In the genomic region with DNA sequence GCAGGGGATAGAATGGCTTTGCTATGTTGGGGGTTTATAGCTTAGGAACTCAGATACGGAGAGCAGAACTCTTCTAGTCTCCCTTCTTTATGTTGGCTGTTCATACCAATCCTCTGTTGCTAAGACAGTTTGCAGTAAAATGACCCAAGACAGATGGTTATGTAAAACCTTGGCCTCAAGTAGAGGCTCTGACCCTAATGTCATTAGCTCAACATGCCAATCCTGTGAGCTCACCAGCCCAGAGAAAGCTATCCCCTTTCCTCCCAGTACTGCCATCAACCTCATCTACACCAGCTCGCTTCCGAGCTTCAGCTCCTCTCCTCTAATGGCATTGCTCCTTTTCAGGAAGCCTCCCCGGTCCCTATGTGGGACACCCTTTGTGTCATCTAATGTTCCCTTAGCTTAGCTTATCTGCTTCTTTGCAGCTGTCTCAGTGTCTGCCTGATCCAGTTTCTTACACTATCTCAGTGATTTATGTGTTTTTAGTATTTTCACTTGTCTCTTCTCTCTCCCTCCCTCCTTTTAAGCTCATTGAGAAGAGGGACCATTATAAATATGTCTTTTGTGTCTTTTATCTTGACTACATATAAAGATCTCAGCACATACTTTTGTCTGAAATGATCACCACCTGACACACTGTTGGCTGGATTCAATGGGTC, we compare ENCODE assay signal across 15 cellular contexts.
A peak's percentile ranks its signal among the peaks of the same experiment; 100 is the strongest.
DNase-seq lines count a peak whose midpoint lies in the region; ATAC-seq and TF ChIP-seq lines count a peak whose summit lies in the region.
"Had no signal": no experiment of that assay in that cellular context is flagged by ENCODE, and none has a peak within 500 bp of the region (broad histone marks: within the 10 kb centered on the region; RNA-seq: fewer than 3 reads in every experiment).

No MANE protein-coding gene starts in this region.

- 79 to 84% (median 81%) methylated on average over 4 of the region's 4 CpGs for WGBS in adrenal gland, 4 donors

- H3K4me1 ChIP-seq in HEK293 (ENCODE audit: control insufficient read depth, insufficient read depth, low read length) = no peaks in the 10 kb centered on the region
- H3K4me1 ChIP-seq in adrenal gland (replicated peaks in 1 of 2) = no peaks in the 10 kb centered on the region

- DNase-seq in adrenal gland = peak in 6 of 7 donors; percentile 10 to 56 (median 24)
- peak; percentile 38 for DNase-seq in left cardiac atrium
- DNase-seq in stromal cell of bone marrow (ENCODE audit: low read depth) = peak; percentile 70
- DNase-seq in activated naive CD4-positive, alpha-beta T cell treated with anti-CD3 and anti-CD28 coated beads, Interleukin-2, amount 50 U/mL, for 16 hours = no peak
- no peak for DNase-seq in T1000 (lab: John Stamatoyannopoulos, UW)
- DNase-seq in 8988T = no peak
- DNase-seq: activated CD8-positive, alpha-beta T cell treated with anti-CD3 and anti-CD28 coated beads, Interleukin-2, amount 10 ng/mL, durations not matched to agents 7 days and 5 days; activated gamma-delta T cell treated with Interleukin-2 at 50 U/mL for 16 hours; CD4-positive, alpha-beta T cell; IMR-90; NCI-H146; NCI-H526 treated with DMSO at 0.1 percent for 48 hours; stimulated activated naive CD8-positive, alpha-beta T cell treated with anti-CD3 and anti-CD28 coated beads, Interleukin-15, Interleukin-2, amounts not matched to agents 100 U/mL and 50 U/mL, for 24 hours had no signal

- H3K4me3 ChIP-seq in HEK293 (ENCODE audit: low read depth, low read length) = no peak overlapping the region
- H3K4me3 ChIP-seq in adrenal gland = no peak overlapping the region

- POLR2A ChIA-PET in HEK293 (lab: Yijun Ruan, JAX) = no interaction called here

- TF ChIP-seq CTCF in HEK293 (tag by site-specific recombination; IDR thresholded peaks at IDR 0.05) = no peak
- no peak for TF ChIP-seq CTCF in adrenal gland (IDR thresholded peaks at IDR 0.05)

- no peaks in the 10 kb centered on the region for H3K9me3 ChIP-seq in HEK293 (ENCODE audit: control insufficient read depth, insufficient read depth, low read depth, low read length)
- no peaks in the 10 kb centered on the region for H3K9me3 ChIP-seq in adrenal gland (replicated peaks in 1 of 3)

- intact Hi-C loops in adrenal gland (cut with DNase I) = no loop called here
- intact Hi-C loops in left cardiac atrium (cut with DNase I) = no loop called here

- no peaks in the 10 kb centered on the region for H3K27me3 ChIP-seq in adrenal gland

- H3K27ac ChIP-seq in HEK293 (ENCODE audit: extremely low read depth, low read depth, low read length) (no peak overlapping the region), adrenal gland (no peak overlapping the region)

- ATAC-seq in left cardiac atrium (peak; percentile 81 to 87), GM18858 (IDR thresholded peaks at IDR 0.05; ENCODE audit: unreplicated experiment) (no peak)
- ATAC-seq: activated CD8-positive, alpha-beta T cell treated with anti-CD3 and anti-CD28 coated beads, Interleukin-2, amount 10 ng/mL, durations not matched to agents 7 days and 5 days; stimulated activated naive CD8-positive, alpha-beta T cell treated with anti-CD3 and anti-CD28 coated beads, Interleukin-15, Interleukin-2, amounts not matched to agents 100 U/mL and 50 U/mL, for 24 hours had no signal

- CTCF ChIA-PET in HEK293 (lab: Yijun Ruan, JAX) = interaction anchor here (0.6 to 1.2 kb wide), 6 partner anchors 32 to 500 kb away, joined by 3 to 5 read pairs (median 4); no protein-coding TSS in a partner anchor

- H3K36me3 ChIP-seq in HEK293 (ENCODE audit: control insufficient read depth in 2 of 2, insufficient read depth in 1 of 2, low read length in 2 of 2) (no peaks in the 10 kb centered on the region), adrenal gland (replicated peaks in 1 of 2) (no peaks in the 10 kb centered on the region)

- no peak for TF ChIP-seq POLR2A in adrenal gland (IDR thresholded peaks at IDR 0.05)

TF ChIP-seq in HEK293, 187 proteins besides CTCF, POLR2A, EP300 and RAD21:
- TF ChIP-seq ZNF394 (tag by site-specific recombination; IDR thresholded peaks at IDR 0.05; ENCODE audit: borderline replicate concordance) = peak; percentile 36; the same call in 1 of the 2 replicates
- TF ChIP-seq, protein P1, sequence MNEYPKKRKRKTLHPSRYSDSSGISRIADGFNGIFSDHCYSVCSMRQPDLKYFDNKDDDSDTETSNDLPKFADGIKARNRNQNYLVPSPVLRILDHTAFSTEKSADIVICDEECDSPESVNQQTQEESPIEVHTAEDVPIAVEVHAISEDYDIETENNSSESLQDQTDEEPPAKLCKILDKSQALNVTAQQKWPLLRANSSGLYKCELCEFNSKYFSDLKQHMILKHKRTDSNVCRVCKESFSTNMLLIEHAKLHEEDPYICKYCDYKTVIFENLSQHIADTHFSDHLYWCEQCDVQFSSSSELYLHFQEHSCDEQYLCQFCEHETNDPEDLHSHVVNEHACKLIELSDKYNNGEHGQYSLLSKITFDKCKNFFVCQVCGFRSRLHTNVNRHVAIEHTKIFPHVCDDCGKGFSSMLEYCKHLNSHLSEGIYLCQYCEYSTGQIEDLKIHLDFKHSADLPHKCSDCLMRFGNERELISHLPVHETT (tag by site-specific recombination; IDR thresholded peaks at IDR 0.05) = no peak

Comparison
In these comparisons a context has a peak if more than half of its experiments do, and no peak if none do; other contexts are left out.
1. DNase-seq: peak in adrenal gland (6 of 7), left cardiac atrium (single experiment) and stromal cell of bone marrow (single experiment); none in activated naive CD4-positive, alpha-beta T cell treated with anti-CD3 and anti-CD28 coated beads, Interleukin-2, amount 50 U/mL, for 16 hours (single experiment), T1000 (single experiment) and 8988T (single experiment).